ENCODE assay signal across 1 cellular context in genomic region chr2:77018219-77018618, GRCh38.
A peak's percentile ranks its signal among the peaks of the same experiment; 100 is the strongest.
TF ChIP-seq lines count a peak whose summit lies in the region.

No MANE protein-coding gene starts in this region.

TF ChIP-seq in neural cell, 6 proteins besides CTCF, POLR2A, EP300 and RAD21 (continued from another document):
- peak; percentile 31 for TF ChIP-seq REST (IDR thresholded peaks at IDR 0.05; ENCODE audit: borderline replicate concordance)
